Comparison of ENCODE assay signal across 1 cellular context in genomic region chr1:40383095-40383487, GRCh38.
TF ChIP-seq lines count a peak whose summit lies in the region.

No MANE protein-coding gene starts in this region.

TF ChIP-seq in K562, 482 proteins besides CTCF, POLR2A, EP300 and RAD21 (continued from another document and continues in another):
- TF ChIP-seq ZBTB40 (IDR thresholded peaks at IDR 0.05), result 0 out of 2 replicates have a peak, but pooled peaks have one; percentile 18
- TF ChIP-seq ZBTB40 (CRISPR knock-in tag; IDR thresholded peaks at IDR 0.05), result no peak
- TF ChIP-seq ZKSCAN8 (CRISPR knock-in tag; IDR thresholded peaks at IDR 0.05), result no peak
- no peak for TF ChIP-seq SIRT6 (IDR thresholded peaks at IDR 0.05; ENCODE audit: low read depth, low read length)
- no peak for TF ChIP-seq TCFL5 (CRISPR knock-in tag; conservative IDR thresholded peaks at IDR 0.05)
- no peak for TF ChIP-seq TEAD4 (IDR thresholded peaks at IDR 0.05; ENCODE audit: low read length)
- TF ChIP-seq TEAD4 (CRISPR knock-in tag; IDR thresholded peaks at IDR 0.05; ENCODE audit: borderline replicate concordance), result no peak
- peak; percentile 49 for TF ChIP-seq HNRNPLL (IDR thresholded peaks at IDR 0.05; ENCODE audit: low read depth, low read length, poor library complexity, severe bottlenecking)
- no peak for TF ChIP-seq ZNF133 (CRISPR knock-in tag; IDR thresholded peaks at IDR 0.05)
- TF ChIP-seq ZNF561 (CRISPR knock-in tag; conservative IDR thresholded peaks at IDR 0.05), result no peak
- TF ChIP-seq NONO (IDR thresholded peaks at IDR 0.05; ENCODE audit: low read depth in 2 of 2, low read length in 1 of 2), result no peak
- TF ChIP-seq NFRKB (IDR thresholded peaks at IDR 0.05; ENCODE audit: low read depth), result peak; percentile 43
- TF ChIP-seq MCM7 (IDR thresholded peaks at IDR 0.05), result no peak
- no peak for TF ChIP-seq CEBPZ (IDR thresholded peaks at IDR 0.05; ENCODE audit: borderline replicate concordance, low read depth, low read length)
- TF ChIP-seq ZNF232 (CRISPR knock-in tag; IDR thresholded peaks at IDR 0.05), result no peak
- no peak for TF ChIP-seq POU5F1 (IDR thresholded peaks at IDR 0.05; ENCODE audit: borderline replicate concordance, low read depth, low read length, partially characterized antibody)
- no peak for TF ChIP-seq BRF2 (IDR thresholded peaks at IDR 0.05; ENCODE audit: borderline replicate concordance, insufficient read depth, insufficient read length)
- TF ChIP-seq ZNF280B (CRISPR knock-in tag; IDR thresholded peaks at IDR 0.05), result no peak
- no peak for TF ChIP-seq NFYB (IDR thresholded peaks at IDR 0.05; ENCODE audit: extremely low read depth, insufficient read length)
- peak; percentile 50 to 70; a peak in 3 of 4 replicates for TF ChIP-seq SIX5 (IDR thresholded peaks at IDR 0.05; ENCODE audit: borderline replicate concordance in 1 of 2, insufficient read depth in 1 of 2, low read depth in 1 of 2, low read length in 2 of 2)
- no peak for TF ChIP-seq ZBTB34 (CRISPR knock-in tag; IDR thresholded peaks at IDR 0.05)
- TF ChIP-seq EGR1 (conservative IDR thresholded peaks at IDR 0.05), result no peak
- TF ChIP-seq ZNF140 (CRISPR knock-in tag; IDR thresholded peaks at IDR 0.05), result no peak
- TF ChIP-seq L3MBTL2 (IDR thresholded peaks at IDR 0.05), result no peak
- no peak for TF ChIP-seq BACH1 (tag; IDR thresholded peaks at IDR 0.05)
- TF ChIP-seq E2F6 (IDR thresholded peaks at IDR 0.05; ENCODE audit: borderline replicate concordance in 1 of 2, extremely low read depth in 1 of 2, insufficient read depth in 1 of 2, insufficient read length in 1 of 2, low read depth in 1 of 2, low read length in 1 of 2, poor library complexity in 1 of 2, severe bottlenecking in 1 of 2), result no peak
- no peak for TF ChIP-seq XRCC4 (IDR thresholded peaks at IDR 0.05; ENCODE audit: extremely low read depth, insufficient read depth, insufficient read length)
- TF ChIP-seq FOXK2 (conservative IDR thresholded peaks at IDR 0.05 in 1 of 2, IDR thresholded peaks at IDR 0.05 in 1 of 2; ENCODE audit: low read depth in 2 of 2), result no peak
- TF ChIP-seq ZNF23 (CRISPR knock-in tag; IDR thresholded peaks at IDR 0.05), result no peak
- TF ChIP-seq ZNF324 (CRISPR knock-in tag; IDR thresholded peaks at IDR 0.05), result no peak
- no peak for TF ChIP-seq EWSR1 (IDR thresholded peaks at IDR 0.05; ENCODE audit: borderline replicate concordance, low read depth, partially characterized antibody)
- TF ChIP-seq KDM1A (IDR thresholded peaks at IDR 0.05), result no peak
- no peak for TF ChIP-seq ZNF644 (tag; IDR thresholded peaks at IDR 0.05; ENCODE audit: low read depth)
- TF ChIP-seq RBM34 (IDR thresholded peaks at IDR 0.05; ENCODE audit: borderline replicate concordance, insufficient read depth, low read length), result no peak
- no peak for TF ChIP-seq ZNF384 (IDR thresholded peaks at IDR 0.05; ENCODE audit: low read depth, low read length)
- no peak for TF ChIP-seq ZKSCAN3 (CRISPR knock-in tag; IDR thresholded peaks at IDR 0.05)
- no peak for TF ChIP-seq ERF (CRISPR knock-in tag; IDR thresholded peaks at IDR 0.05)
- TF ChIP-seq ZNF212 (CRISPR knock-in tag; IDR thresholded peaks at IDR 0.05), result no peak
- TF ChIP-seq CHD1 (IDR thresholded peaks at IDR 0.05; ENCODE audit: low read length), result no peak
- no peak for TF ChIP-seq HNRNPK (IDR thresholded peaks at IDR 0.05; ENCODE audit: low read depth, low read length, poor library complexity, severe bottlenecking)
- TF ChIP-seq KDM2B (CRISPR knock-in tag; IDR thresholded peaks at IDR 0.05), result no peak
- no peak for TF ChIP-seq ZKSCAN1 (IDR thresholded peaks at IDR 0.05; ENCODE audit: low read depth, low read length)
- TF ChIP-seq ZNF511 (CRISPR knock-in tag; IDR thresholded peaks at IDR 0.05), result no peak
- no peak for TF ChIP-seq ETS2 (tag; IDR thresholded peaks at IDR 0.05; ENCODE audit: borderline replicate concordance, poor library complexity, severe bottlenecking)
- no peak for TF ChIP-seq CREB5 (CRISPR knock-in tag; IDR thresholded peaks at IDR 0.05)
- TF ChIP-seq EP400 (IDR thresholded peaks at IDR 0.05), result no peak
- TF ChIP-seq SMAD1 (IDR thresholded peaks at IDR 0.05; ENCODE audit: low read depth, low read length, partially characterized antibody), result no peak
